Comparison of ENCODE assay signal across 13 cellular contexts in the genomic region with DNA sequence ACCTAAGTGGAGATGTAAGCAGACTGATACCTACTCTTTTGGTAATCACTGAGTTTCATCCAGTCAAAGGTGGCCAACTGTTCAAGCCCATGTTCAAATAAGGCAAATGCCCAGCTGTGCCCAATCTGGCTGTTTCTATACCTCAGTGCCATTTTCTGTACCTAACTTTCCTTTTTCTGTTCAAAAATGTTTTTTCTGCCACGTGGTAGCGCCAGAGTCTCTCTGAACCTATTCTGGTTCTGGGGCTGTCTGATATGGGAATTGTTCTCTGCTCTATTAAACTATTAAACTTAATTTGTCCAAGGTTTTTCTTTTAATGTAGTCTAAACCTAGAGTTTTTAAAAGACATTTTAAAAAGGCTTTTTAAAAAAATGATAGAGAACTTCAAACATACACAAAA.
"Had no signal": no experiment of that assay in that cellular context is flagged by ENCODE, and none has a peak within 500 bp of the region (broad histone marks: within the 10 kb centered on the region; RNA-seq: fewer than 3 reads in every experiment).

No MANE protein-coding gene starts in this region.

- H3K4me1 Mint-ChIP-seq: activated naive CD4-positive, alpha-beta T cell treated with anti-CD3 and anti-CD28 coated beads, Interleukin-2, amount 10 ng/mL, durations not matched to agents 7 days and 5 days; memory B cell; natural killer cell had no signal

- H3K4me3 Mint-ChIP-seq: activated CD8-positive, alpha-beta T cell treated with anti-CD3 and anti-CD28 coated beads for 36 hours; activated naive CD4-positive, alpha-beta T cell treated with anti-CD3 and anti-CD28 coated beads, Interleukin-2, amount 10 ng/mL, durations not matched to agents 7 days and 5 days; memory B cell; natural killer cell had no signal

- H3K36me3 Mint-ChIP-seq: activated naive CD4-positive, alpha-beta T cell treated with anti-CD3 and anti-CD28 coated beads, Interleukin-2, amount 10 ng/mL, durations not matched to agents 7 days and 5 days; memory B cell had no signal

- ATAC-seq: activated CD8-positive, alpha-beta T cell treated with anti-CD3 and anti-CD28 coated beads for 36 hours; natural killer cell had no signal

- DNase-seq: activated CD8-positive, alpha-beta memory T cell treated with anti-CD3 and anti-CD28 coated beads, Interleukin-2, amount 50 U/mL, for 4 hours; activated CD8-positive, alpha-beta T cell treated with anti-CD3 and anti-CD28 coated beads for 36 hours; activated naive CD4-positive, alpha-beta T cell treated with anti-CD3 and anti-CD28 coated beads, Interleukin-2, amount 10 ng/mL, durations not matched to agents 7 days and 5 days; caudate nucleus; effector CD4-positive, alpha-beta T cell; kidney; left ventricle myocardium inferior; natural killer cell; ovary; stimulated activated CD4-positive, alpha-beta T cell treated with anti-CD3 and anti-CD28 coated beads, Interleukin-2, amount 100 ng/mL, for 48 hours; stomach; T-helper 9 cell had no signal

- H3K27ac Mint-ChIP-seq: activated CD8-positive, alpha-beta T cell treated with anti-CD3 and anti-CD28 coated beads for 36 hours; activated naive CD4-positive, alpha-beta T cell treated with anti-CD3 and anti-CD28 coated beads, Interleukin-2, amount 10 ng/mL, durations not matched to agents 7 days and 5 days; memory B cell; natural killer cell had no signal
